23 cellular contexts compared by ENCODE assay signal in genomic region chr3:177262396-177262795, GRCh38.
DNase-seq lines count a peak whose midpoint lies in the region; ATAC-seq and TF ChIP-seq lines count a peak whose summit lies in the region.
"Had no signal": no experiment of that assay in that cellular context is flagged by ENCODE, and none has a peak within 500 bp of the region (broad histone marks: within the 10 kb centered on the region; RNA-seq: fewer than 3 reads in every experiment).

No MANE protein-coding gene starts in this region.

- H3K36me3 ChIP-seq in tibial artery: no peaks in the 10 kb centered on the region
- H3K36me3 ChIP-seq: neural progenitor cell, upper lobe of left lung had no signal

- H3K36me3 Mint-ChIP-seq in memory B cell: no peaks in the 10 kb centered on the region
- H3K36me3 Mint-ChIP-seq: brain, neural progenitor cell had no signal

- TF ChIP-seq CTCF in HFF-Myc (IDR thresholded peaks at IDR 0.05; ENCODE audit: low read depth, low read length, missing control alignments): no peak
- no peak for TF ChIP-seq CTCF in choroid plexus epithelial cell (conservative IDR thresholded peaks at IDR 0.05; ENCODE audit: low read depth, low read length)
- no peak for TF ChIP-seq CTCF in tibial artery (IDR thresholded peaks at IDR 0.05)

- H3K4me3 ChIP-seq in HFF-Myc (replicated peaks; ENCODE audit: low read depth, low read length) (no peak overlapping the region), choroid plexus epithelial cell (ENCODE audit: low read depth, low read length) (no peak overlapping the region), tibial artery (no peak overlapping the region)
- H3K4me3 ChIP-seq: neural progenitor cell, upper lobe of left lung had no signal

- peaks cover 4% of the 10 kb centered on the region for H3K4me1 Mint-ChIP-seq in memory B cell
- H3K4me1 Mint-ChIP-seq: neural progenitor cell had no signal

- no peaks in the 10 kb centered on the region for H3K9me3 ChIP-seq in tibial artery
- H3K9me3 ChIP-seq: upper lobe of left lung had no signal

- peak overlapping the region; percentile 14 for H3K27ac Mint-ChIP-seq in memory B cell
- H3K27ac Mint-ChIP-seq: activated T-cell treated with anti-CD3 and anti-CD28 coated beads, Interleukin-2, amount 50 U/mL, for 24 hours; CD4-positive, alpha-beta T cell; neural progenitor cell; T-helper 1 cell treated with Interleukin-12 subunit alpha and Interleukin-12 subunit beta and Interleukin-4 antibody, amounts not matched to agents 30 μg/mL and 1 μg/mL, for 36 hours had no signal

- no peak overlapping the region for H3K4me3 Mint-ChIP-seq in memory B cell
- H3K4me3 Mint-ChIP-seq: activated T-cell treated with anti-CD3 and anti-CD28 coated beads, Interleukin-2, amount 50 U/mL, for 24 hours; brain; CD4-positive, alpha-beta T cell; neural progenitor cell; T-helper 1 cell treated with Interleukin-12 subunit alpha and Interleukin-12 subunit beta and Interleukin-4 antibody, amounts not matched to agents 30 μg/mL and 1 μg/mL, for 36 hours had no signal

- intact Hi-C loops in tibial artery (cut with DNase I; ENCODE audit: low total_unique reads): no loop called here

- no peak overlapping the region for H3K27ac ChIP-seq in tibial artery
- H3K27ac ChIP-seq: epithelial cell of prostate, neural progenitor cell, upper lobe of left lung had no signal

- DNase-seq in AG08396 (ENCODE audit: low spot score) (peak; percentile 22), HFF-Myc (ENCODE audit: extremely low read depth, low read depth) (peak; percentile 37), choroid plexus epithelial cell (ENCODE audit: low read depth) (peak; percentile 44), memory B cell (ENCODE audit: low spot score in 2 of 2) (no peak), tibial artery (no peak), NCI-H2227 treated with DMSO at 0.1 percent for 48 hours (lab: John Stamatoyannopoulos, UW) (no peak), OCI-M2 (lab: John Stamatoyannopoulos, UW; ENCODE audit: unreplicated experiment) (no peak)
- DNase-seq in stimulated activated CD4-positive, alpha-beta T cell treated with anti-CD3 and anti-CD28 coated beads, Interleukin-12 subunit alpha, Interleukin-12 subunit beta, amount 100 ng/mL, for 4 hours: no peak
- DNase-seq: activated CD4-positive, alpha-beta T cell treated with anti-CD3 and anti-CD28 coated beads, Interleukin-2, amount 50 U/mL, for 4 hours; activated naive CD4-positive, alpha-beta T cell treated with anti-CD3 and anti-CD28 coated beads, Interleukin-2, amount 50 U/mL, for 16 hours; activated T-cell treated with anti-CD3 and anti-CD28 coated beads, Interleukin-2, amount 50 U/mL, for 24 hours; CD4-positive, alpha-beta T cell; dermis blood vessel endothelial cell; GOT3; kidney glomerular epithelial cell; NCI-H2029; NCI-H510A; stimulated activated naive CD4-positive, alpha-beta T cell; upper lobe of left lung had no signal

- peaks cover 0 to 11% (median 4%) of the 10 kb centered on the region in 4 donors for H3K4me1 ChIP-seq in tibial artery
- H3K4me1 ChIP-seq: neural progenitor cell, upper lobe of left lung had no signal

- no peak for ATAC-seq in memory B cell (ENCODE audit: low read depth)

- H3K27me3 ChIP-seq in tibial artery: no peaks in the 10 kb centered on the region
- H3K27me3 ChIP-seq: neural progenitor cell, upper lobe of left lung had no signal

- H3K9me3 Mint-ChIP-seq in memory B cell: no peaks in the 10 kb centered on the region
- H3K9me3 Mint-ChIP-seq: activated T-cell treated with anti-CD3 and anti-CD28 coated beads, Interleukin-2, amount 50 U/mL, for 24 hours; CD4-positive, alpha-beta T cell; neural progenitor cell; T-helper 1 cell treated with Interleukin-12 subunit alpha and Interleukin-12 subunit beta and Interleukin-4 antibody, amounts not matched to agents 30 μg/mL and 1 μg/mL, for 36 hours had no signal

- no peaks in the 10 kb centered on the region for H3K27me3 Mint-ChIP-seq in memory B cell
- H3K27me3 Mint-ChIP-seq: activated T-cell treated with anti-CD3 and anti-CD28 coated beads, Interleukin-2, amount 50 U/mL, for 24 hours; brain; CD4-positive, alpha-beta T cell had no signal

Comparison
In these comparisons a context has a peak if more than half of its experiments do, and no peak if none do; other contexts are left out.
1. DNase-seq: peak in AG08396 (single experiment), HFF-Myc (single experiment) and choroid plexus epithelial cell (single experiment); none in memory B cell (0 of 2), tibial artery (0 of 2), NCI-H2227 treated with DMSO at 0.1 percent for 48 hours (single experiment), stimulated activated CD4-positive, alpha-beta T cell treated with anti-CD3 and anti-CD28 coated beads, Interleukin-12 subunit alpha, Interleukin-12 subunit beta, amount 100 ng/mL, for 4 hours (single experiment) and OCI-M2 (single experiment).